In genomic region chr10:34967411-34967880, GRCh38 we compare ENCODE assay signal across 11 cellular contexts.
DNase-seq lines count a peak whose midpoint lies in the region; ATAC-seq and TF ChIP-seq lines count a peak whose summit lies in the region.
"Had no signal": no experiment of that assay in that cellular context is flagged by ENCODE, and none has a peak within 500 bp of the region (broad histone marks: within the 10 kb centered on the region; RNA-seq: fewer than 3 reads in every experiment).

No MANE protein-coding gene starts in this region.

- H3K9me3 ChIP-seq in esophagus (ENCODE audit: control insufficient read depth in 2 of 2, insufficient read depth in 1 of 2, low read depth in 1 of 2, low read length in 1 of 2) (no peaks in the 10 kb centered on the region), lower lobe of right lung (no peaks in the 10 kb centered on the region), suprapubic skin (no peaks in the 10 kb centered on the region)

- no peaks in the 10 kb centered on the region for H3K9me3 Mint-ChIP-seq in effector memory CD8-positive, alpha-beta T cell

- H3K27ac Mint-ChIP-seq in effector memory CD8-positive, alpha-beta T cell = no peak overlapping the region

- TF ChIP-seq POLR2A in suprapubic skin (IDR thresholded peaks at IDR 0.05) = no peak

- TF ChIP-seq EP300 in suprapubic skin (IDR thresholded peaks at IDR 0.05) = no peak

- H3K4me3 ChIP-seq in esophagus (ENCODE audit: low read depth in 1 of 2, low read length in 2 of 2) = no peak overlapping the region
- no peak overlapping the region for H3K4me3 ChIP-seq in lower lobe of right lung
- no peak overlapping the region for H3K4me3 ChIP-seq in suprapubic skin

- ATAC-seq in lower lobe of right lung = peak; percentile 42 to 56
- ATAC-seq in effector memory CD8-positive, alpha-beta T cell (replicated peaks) = no peak
- ATAC-seq in GM19397 (IDR thresholded peaks at IDR 0.05; ENCODE audit: unreplicated experiment) = no peak

- H3K4me3 Mint-ChIP-seq in effector memory CD8-positive, alpha-beta T cell = no peak overlapping the region

- H3K27me3 ChIP-seq in esophagus (ENCODE audit: control insufficient read depth in 1 of 2, insufficient read depth in 2 of 2, low read length in 2 of 2) (no peaks in the 10 kb centered on the region), lower lobe of right lung (ENCODE audit: low read depth) (no peaks in the 10 kb centered on the region), suprapubic skin (no peaks in the 10 kb centered on the region)

- H3K36me3 ChIP-seq in esophagus (ENCODE audit: control insufficient read depth in 2 of 2, insufficient read depth in 2 of 2, low read length in 1 of 2) (no peaks in the 10 kb centered on the region), lower lobe of right lung (no peaks in the 10 kb centered on the region), suprapubic skin (no peaks in the 10 kb centered on the region)

- H3K4me1 ChIP-seq in esophagus (ENCODE audit: control insufficient read depth in 2 of 2, insufficient read depth in 2 of 2, low read length in 1 of 2) = peaks cover 0 to 7% of the 10 kb centered on the region in 2 donors
- H3K4me1 ChIP-seq in lower lobe of right lung = peaks cover 11% of the 10 kb centered on the region
- H3K4me1 ChIP-seq in suprapubic skin = peaks cover 16% of the 10 kb centered on the region

- peaks cover 0 to 36% of the 10 kb centered on the region in 2 donors for H3K27me3 Mint-ChIP-seq in effector memory CD8-positive, alpha-beta T cell

- DNase-seq in M059J (ENCODE audit: low read depth) (peak; percentile 69), lower lobe of right lung (no peak), suprapubic skin (ENCODE audit: low spot score in 2 of 2) (no peak), NCI-H187 (lab: John Stamatoyannopoulos, UW) (no peak)
- DNase-seq in effector memory CD8-positive, alpha-beta T cell = no peak
- no peak for DNase-seq in activated naive CD4-positive, alpha-beta T cell treated with Interleukin-2 at 50 U/mL for 16 hours
- DNase-seq: EL, NCI-H1417 treated with DMSO at 0.1 percent for 48 hours had no signal

- 24 to 43% methylated on average over 10 of the region's 10 CpGs for WGBS in esophagus, 2 donors
- 40% methylated on average over 10 of the region's 10 CpGs for WGBS in suprapubic skin

- H3K4me1 Mint-ChIP-seq in effector memory CD8-positive, alpha-beta T cell (ENCODE audit: low read depth in 2 of 2) = no peaks in the 10 kb centered on the region

- no peak for TF ChIP-seq CTCF in lower lobe of right lung (IDR thresholded peaks at IDR 0.05)
- TF ChIP-seq CTCF in suprapubic skin (IDR thresholded peaks at IDR 0.05) = no peak

- H3K27ac ChIP-seq in esophagus (ENCODE audit: low read depth in 2 of 2, low read length in 1 of 2) = peak overlapping the region; percentile 14 to 69
- peak overlapping the region; percentile 4 for H3K27ac ChIP-seq in lower lobe of right lung
- H3K27ac ChIP-seq in suprapubic skin = peak overlapping the region; percentile 19
- H3K27ac ChIP-seq: epithelial cell of prostate had no signal

- peaks cover 4% of the 10 kb centered on the region for H3K36me3 Mint-ChIP-seq in effector memory CD8-positive, alpha-beta T cell (ENCODE audit: insufficient read depth)

- intact Hi-C loops in lower lobe of right lung (cut with DNase I) = no loop called here

Comparison
In these comparisons a context has a peak if more than half of its experiments do, and no peak if none do; other contexts are left out.
1. ATAC-seq: peak in lower lobe of right lung (2 of 2); none in effector memory CD8-positive, alpha-beta T cell (single experiment) and GM19397 (single experiment).
2. Peak in every context shown above with its lines, with median percentiles within 50 percentile points of each other: H3K27ac ChIP-seq.